26 cellular contexts compared by ENCODE assay signal in genomic region chr10:121468726-121469125, GRCh38.
"Had no signal": no experiment of that assay in that cellular context is flagged by ENCODE, and none has a peak within 500 bp of the region (broad histone marks: within the 10 kb centered on the region; RNA-seq: fewer than 3 reads in every experiment).

No MANE protein-coding gene starts in this region.

- H3K4me3 ChIP-seq: K562, PC-9, Peyer's patch, SJSA1, SK-N-MC had no signal

- H3K9ac ChIP-seq: KMS-11 had no signal

- H3K36me3 ChIP-seq: Peyer's patch, SJSA1 had no signal

- H2AFZ ChIP-seq: PC-9 had no signal

- ATAC-seq: K562 had no signal

- H3K27ac ChIP-seq: KMS-11, PC-9, Peyer's patch, SJSA1, SK-N-MC had no signal

- H3K4me2 ChIP-seq: KMS-11, PC-9 had no signal

- H3K4me1 ChIP-seq: SJSA1 had no signal

- H3K9me3 ChIP-seq: Peyer's patch, SJSA1 had no signal

- H3K27me3 ChIP-seq: Peyer's patch, SJSA1 had no signal

- DNase-seq: Kasumi-1; MM.1S; MV-4-11; NCI-H1048; NCI-H1105; NCI-H1417; NCI-H1436 treated with DMSO at 0.1 percent for 48 hours; NCI-H1694; NCI-H187 treated with DMSO at 0.1 percent for 48 hours; NCI-H2029 treated with DMSO at 0.1 percent for 48 hours; NCI-H2171 treated with DMSO at 0.1 percent for 48 hours; NCI-H345; NCI-H446 treated with DMSO at 0.1 percent for 48 hours; NCI-H510A treated with DMSO at 0.1 percent for 48 hours; NCI-H526 treated with DMSO at 0.1 percent for 48 hours; NCI-H748 treated with DMSO at 0.1 percent for 48 hours; NK-92 treated with Interleukin-12 subunit alpha and Interleukin-12 subunit beta, amount 100 ng/mL, for 24 hours; OCI-M1; PC-9; Peyer's patch; Right ventricle myocardium superior; SIG-M5 had no signal
